ENCODE assay signal across 28 cellular contexts in genomic region chr18:56815926-56816325, GRCh38.
DNase-seq lines count a peak whose midpoint lies in the region; ATAC-seq, FAIRE-seq and TF ChIP-seq lines count a peak whose summit lies in the region.
"Had no signal": no experiment of that assay in that cellular context is flagged by ENCODE, and none has a peak within 500 bp of the region (broad histone marks: within the 10 kb centered on the region; RNA-seq: fewer than 3 reads in every experiment).

No MANE protein-coding gene starts in this region.

- peak overlapping the region; percentile 84 for H3K4me2 ChIP-seq in A549

- WGBS in A549 (ENCODE audit: missing lambda C conversion rate), result 0% methylated on average over 7 of the region's 7 CpGs

- H3K27ac ChIP-seq in A549, result peak overlapping the region; percentile 67 to 78
- H3K27ac ChIP-seq: colonic mucosa, gastrocnemius medialis, left lung, neutrophil, prostate gland, suprapubic skin, upper lobe of right lung had no signal

- POLR2A ChIA-PET in A549 (lab: Yijun Ruan, JAX), result no interaction called here

- TF ChIP-seq CTCF in A549 (IDR thresholded peaks at IDR 0.05) (no peak), choroid plexus epithelial cell (conservative IDR thresholded peaks at IDR 0.05; ENCODE audit: low read depth, low read length) (no peak)

- H3K4me3 ChIP-seq in A549 (no peak overlapping the region), choroid plexus epithelial cell (ENCODE audit: low read depth, low read length) (no peak overlapping the region)
- H3K4me3 ChIP-seq: colonic mucosa, gastrocnemius medialis, HAP-1, left lung, prostate gland, suprapubic skin, upper lobe of right lung had no signal

- FAIRE-seq in A549 (lab: Jason Lieb, UNC), result no peak

- DNase-seq in A549 (ENCODE audit: low read depth in 1 of 2, low spot score in 1 of 2), result peak; percentile 49 to 82
- peak; percentile 71 for DNase-seq in ELR (ENCODE audit: low read depth)
- peak; percentile 35 for DNase-seq in choroid plexus epithelial cell (ENCODE audit: low read depth)
- DNase-seq in head of caudate nucleus, result no peak
- DNase-seq in Right ventricle myocardium inferior (ENCODE audit: missing footprints), result no peak
- DNase-seq in amygdala (lab: John Stamatoyannopoulos, UW), result no peak
- DNase-seq: activated CD4-positive, alpha-beta T cell treated with anti-CD3 and anti-CD28 coated beads for 36 hours; activated CD8-positive, alpha-beta memory T cell treated with anti-CD3 and anti-CD28 coated beads for 24 hours; activated effector memory CD4-positive, alpha-beta T cell treated with Interleukin-2 at 50 U/mL for 16 hours; activated naive CD8-positive, alpha-beta T cell treated with anti-CD3 and anti-CD28 coated beads, Interleukin-2, amount 10 ng/mL, durations not matched to agents 7 days and 5 days; colonic mucosa; DMS79 treated with DMSO at 0.1 percent for 48 hours; effector CD8-positive, alpha-beta T cell; gastrocnemius medialis; hippocampal formation; left lung; NCI-H1048; NCI-H1930; NCI-H526 treated with DMSO at 0.1 percent for 48 hours; stimulated activated CD4-positive, alpha-beta T cell treated with anti-CD3 and anti-CD28 coated beads, Interleukin-4, amount 100 ng/mL, for 4 hours; stimulated activated naive B cell treated with anti-CD40 and anti-IgM and Interleukin-4, amounts not matched to agents 10 μg/mL and 1 μg/mL and 100 μg/mL, for 72 hours; upper lobe of right lung had no signal

- no peaks in the 10 kb centered on the region for H3K9me3 ChIP-seq in A549
- H3K9me3 ChIP-seq: colonic mucosa, gastrocnemius medialis, HAP-1, left lung, neutrophil, prostate gland, suprapubic skin, upper lobe of right lung had no signal

- TF ChIP-seq EP300 in A549 (IDR thresholded peaks at IDR 0.05), result peak; percentile 31 to 47; a peak in 2 of 5 replicates

- CTCF ChIA-PET in A549 (lab: Yijun Ruan, JAX), result interaction anchor here (1.2 kb wide), 1 partner anchor 17 kb away, joined by 4 read pairs; no protein-coding TSS in a partner anchor

- TF ChIP-seq RAD21 in A549 (conservative IDR thresholded peaks at IDR 0.05 in 1 of 2, IDR thresholded peaks at IDR 0.05 in 1 of 2), result no peak

- peaks cover 25% of the 10 kb centered on the region for H3K4me1 ChIP-seq in A549
- H3K4me1 ChIP-seq: colonic mucosa, gastrocnemius medialis, HAP-1, left lung, prostate gland, suprapubic skin, upper lobe of right lung had no signal

- intact Hi-C loops in head of caudate nucleus (cut with DNase I) (no loop called here), Right ventricle myocardium inferior (cut with DNase I) (no loop called here)

- TF ChIP-seq POLR2A in A549 (IDR thresholded peaks at IDR 0.05; ENCODE audit: low read length), result no peak

- ATAC-seq in A549, result peak; percentile 97 to 100
- ATAC-seq in GM19395 (IDR thresholded peaks at IDR 0.05; ENCODE audit: unreplicated experiment), result no peak
- no peak for ATAC-seq in Right ventricle myocardium inferior
- ATAC-seq: activated CD4-positive, alpha-beta T cell treated with anti-CD3 and anti-CD28 coated beads for 36 hours; gastrocnemius medialis; left lung; stimulated activated naive B cell treated with anti-CD40 and anti-IgM and Interleukin-4, amounts not matched to agents 10 μg/mL and 1 μg/mL and 100 μg/mL, for 72 hours; upper lobe of right lung had no signal

TF ChIP-seq in A549, 52 proteins besides CTCF, POLR2A, EP300 and RAD21:
- TF ChIP-seq CEBPB (IDR thresholded peaks at IDR 0.05), result peak; percentile 40 to 72; a peak in 2 of 4 replicates
- TF ChIP-seq ESRRA (IDR thresholded peaks at IDR 0.05; ENCODE audit: borderline replicate concordance, low read length), result peak; percentile 55; the same call in 1 of the 2 replicates
- TF ChIP-seq HEYL (CRISPR knock-in tag; IDR thresholded peaks at IDR 0.05), result no peak
- TF ChIP-seq, protein P1, sequence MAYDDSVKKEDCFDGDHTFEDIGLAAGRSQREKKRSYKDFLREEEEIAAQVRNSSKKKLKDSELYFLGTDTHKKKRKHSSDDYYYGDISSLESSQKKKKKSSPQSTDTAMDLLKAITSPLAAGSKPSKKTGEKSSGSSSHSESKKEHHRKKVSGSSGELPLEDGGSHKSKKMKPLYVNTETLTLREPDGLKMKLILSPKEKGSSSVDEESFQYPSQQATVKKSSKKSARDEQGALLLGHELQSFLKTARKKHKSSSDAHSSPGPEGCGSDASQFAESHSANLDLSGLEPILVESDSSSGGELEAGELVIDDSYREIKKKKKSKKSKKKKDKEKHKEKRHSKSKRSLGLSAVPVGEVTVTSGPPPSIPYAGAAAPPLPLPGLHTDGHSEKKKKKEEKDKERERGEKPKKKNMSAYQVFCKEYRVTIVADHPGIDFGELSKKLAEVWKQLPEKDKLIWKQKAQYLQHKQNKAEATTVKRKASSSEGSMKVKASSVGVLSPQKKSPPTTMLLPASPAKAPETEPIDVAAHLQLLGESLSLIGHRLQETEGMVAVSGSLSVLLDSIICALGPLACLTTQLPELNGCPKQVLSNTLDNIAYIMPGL (CRISPR knock-in tag; IDR thresholded peaks at IDR 0.05; ENCODE audit: borderline replicate concordance), result no peak
- TF ChIP-seq FOSL2 (IDR thresholded peaks at IDR 0.05), result no peak
- TF ChIP-seq FOSL2 (CRISPR knock-in tag; IDR thresholded peaks at IDR 0.05), result peak; percentile 54; the same call in 1 of the 2 replicates
- TF ChIP-seq MAX (IDR thresholded peaks at IDR 0.05), result peak; percentile 33; the same call in 1 of the 2 replicates
- no peak for TF ChIP-seq CHD2 (IDR thresholded peaks at IDR 0.05; ENCODE audit: low read length, partially characterized antibody)
- peak; percentile 47; the same call in 1 of the 2 replicates for TF ChIP-seq JUNB (IDR thresholded peaks at IDR 0.05)
- no peak for TF ChIP-seq RARB (CRISPR knock-in tag; IDR thresholded peaks at IDR 0.05)
- TF ChIP-seq GATA3 (IDR thresholded peaks at IDR 0.05; ENCODE audit: borderline replicate concordance), result peak; percentile 40; the same call in 1 of the 2 replicates
- TF ChIP-seq BHLHE40 (IDR thresholded peaks at IDR 0.05; ENCODE audit: low read depth, low read length), result no peak
- TF ChIP-seq SREBF2 (IDR thresholded peaks at IDR 0.05), result no peak
- no peak for TF ChIP-seq NFE2L2 (conservative IDR thresholded peaks at IDR 0.05; ENCODE audit: low read length)
- TF ChIP-seq JUN (IDR thresholded peaks at IDR 0.05), result 0 out of 5 replicates have a peak, but pooled peaks of 1 of the 2 experiments have one; percentile 28
TF ChIP-seq in A549: peak in this region for 7.

TF ChIP-seq in PFSK-1, 5 proteins besides CTCF, POLR2A, EP300 and RAD21:
- TF ChIP-seq POLR2AphosphoS5 (IDR thresholded peaks at IDR 0.05; ENCODE audit: low read depth, low read length) (no peak), FOXP2 (optimal IDR thresholded peaks at IDR 0.05; ENCODE audit: borderline replicate concordance, extremely low read depth, extremely low read length, insufficient read depth) (peak; percentile 81)

Comparison
In these comparisons a context has a peak if more than half of its experiments do, and no peak if none do; other contexts are left out.
1. ATAC-seq: peak in A549 (2 of 2); none in GM19395 (single experiment) and Right ventricle myocardium inferior (single experiment).
2. DNase-seq: peak in A549 (2 of 2), ELR (single experiment) and choroid plexus epithelial cell (single experiment); none in head of caudate nucleus (0 of 42), Right ventricle myocardium inferior (single experiment) and amygdala (0 of 56).